ENCODE assay signal across 8 cellular contexts in the genomic region with DNA sequence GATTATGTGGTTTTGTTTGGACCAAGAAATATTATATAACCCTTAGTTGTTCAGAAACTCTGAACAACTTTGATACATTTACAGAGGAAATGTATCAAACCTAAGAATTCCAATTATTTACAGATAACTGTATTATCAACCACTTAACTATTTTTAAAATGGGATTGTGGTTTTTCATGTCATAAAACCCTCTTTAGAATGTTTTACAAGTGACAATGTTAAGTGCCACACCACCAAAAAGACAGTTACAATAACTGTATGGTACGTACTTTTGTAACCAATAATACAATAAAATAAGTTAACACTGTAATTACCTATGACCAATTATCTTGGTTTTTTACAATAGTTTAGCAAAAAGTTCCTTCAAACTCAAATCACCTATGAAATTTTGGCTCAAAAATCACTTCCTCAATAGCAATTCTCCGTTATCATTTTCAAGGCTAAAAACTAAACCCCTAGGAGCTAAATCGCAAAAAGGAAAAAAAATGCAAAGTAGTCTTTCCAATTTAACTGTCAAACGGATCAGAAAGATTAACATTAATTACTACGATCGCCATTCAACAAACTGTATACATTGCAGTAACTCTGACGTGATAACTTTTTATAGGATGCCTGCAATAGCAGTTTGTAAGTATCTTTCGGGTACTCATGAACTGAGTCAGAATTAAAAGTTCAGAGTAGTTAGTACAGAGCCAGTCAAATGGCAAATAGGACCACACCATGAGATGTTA. TPM values are rescaled to one million over a fixed set of nuclear protein-coding genes. Genes with fewer than 3 reads are reported as not detected.
DNase-seq lines count a peak whose midpoint lies in the region; ATAC-seq and TF ChIP-seq lines count a peak whose summit lies in the region.

No MANE protein-coding gene starts in this region.

- TF ChIP-seq CTCF in AG04449 (IDR thresholded peaks at IDR 0.05; ENCODE audit: insufficient read depth, low read length, missing control alignments) (no peak), astrocyte of the cerebellum (IDR thresholded peaks at IDR 0.05; ENCODE audit: low read depth, low read length, missing control alignments) (no peak), mesothelial cell of epicardium (IDR thresholded peaks at IDR 0.05; ENCODE audit: unreplicated experiment) (no peak)

- H3K4me3 ChIP-seq in AG04449 (ENCODE audit: low read depth, low read length): peak overlapping the region; percentile 94
- peak overlapping the region; percentile 96 for H3K4me3 ChIP-seq in astrocyte of the cerebellum (ENCODE audit: low read depth, low read length)

- peak overlapping the region; percentile 98 for H3K27ac Mint-ChIP-seq in mesothelial cell of epicardium

- POLR2A ChIA-PET in AG04449 (lab: Yijun Ruan, JAX) (no interaction called here), HEK293T (lab: Yijun Ruan, JAX) (no interaction called here)

- no peaks in the 10 kb centered on the region for H3K27me3 Mint-ChIP-seq in mesothelial cell of epicardium (ENCODE audit: low read depth)

- in situ Hi-C loops in astrocyte of the cerebellum (cut with HindIII; ENCODE audit: low sequenced_read_pairs): loop anchor here (5.0 kb wide), 1 partner anchor 82 kb away; no protein-coding TSS in a partner anchor

- ATAC-seq in HG03571 (IDR thresholded peaks at IDR 0.05; ENCODE audit: unreplicated experiment): no peak
- ATAC-seq in GM18520 (IDR thresholded peaks at IDR 0.05; ENCODE audit: unreplicated experiment): no peak

- DNase-seq in AG04449 (ENCODE audit: low read depth, low spot score) (no peak), HEK293T (ENCODE audit: extremely low spot score) (no peak), astrocyte of the cerebellum (ENCODE audit: low read depth) (no peak), mesothelial cell of epicardium (ENCODE audit: low spot score in 2 of 2, unreplicated experiment in 2 of 2) (no peak), GM19240 (ENCODE audit: insufficient read length, low spot score) (no peak), A172 (ENCODE audit: low spot score) (no peak)

- no peaks in the 10 kb centered on the region for H3K9me3 Mint-ChIP-seq in mesothelial cell of epicardium

- CTCF ChIA-PET in AG04449 (lab: Yijun Ruan, JAX): interaction anchor here (1.3 to 2.2 kb wide), 3 partner anchors 10 to 106 kb away, joined by 3 to 5 read pairs (median 5); no protein-coding TSS in a partner anchor
- CTCF ChIA-PET in HEK293T (lab: Yijun Ruan, JAX): interaction anchor here (0.5 to 0.7 kb wide), 2 partner anchors 37 to 69 kb away, joined by 3 to 4 read pairs; no protein-coding TSS in a partner anchor

- H3K36me3 Mint-ChIP-seq in mesothelial cell of epicardium: no peaks in the 10 kb centered on the region

- no peak overlapping the region for H3K4me3 Mint-ChIP-seq in mesothelial cell of epicardium

- H3K4me1 Mint-ChIP-seq in mesothelial cell of epicardium: peaks cover 27% of the 10 kb centered on the region

TF ChIP-seq in HEK293T, 16 proteins besides CTCF, POLR2A, EP300 and RAD21:
- no peak for TF ChIP-seq SP1 (IDR thresholded peaks at IDR 0.05)
- no peak for TF ChIP-seq FOXK2 (IDR thresholded peaks at IDR 0.05)
- 0 out of 2 replicates have a peak, but pooled peaks have one; percentile 9 for TF ChIP-seq PKNOX1 (IDR thresholded peaks at IDR 0.05)
TF ChIP-seq in HEK293T: peak in this region for 1.

RNA-seq across cellular contexts. Expression of gene ROCK1, which starts 1.5 kb away (rescaled TPM):
- 47.3 to 48.1 TPM (median 48.0 TPM) in 3 replicates for total RNA-seq in mesothelial cell of epicardium
- total RNA-seq in A172 (2014; rRNA removed; shearing (Covaris generic)): 24.6 and 30.8 TPM in 2 replicates
